ENCODE assay signal across 2 cellular contexts in the genomic region with DNA sequence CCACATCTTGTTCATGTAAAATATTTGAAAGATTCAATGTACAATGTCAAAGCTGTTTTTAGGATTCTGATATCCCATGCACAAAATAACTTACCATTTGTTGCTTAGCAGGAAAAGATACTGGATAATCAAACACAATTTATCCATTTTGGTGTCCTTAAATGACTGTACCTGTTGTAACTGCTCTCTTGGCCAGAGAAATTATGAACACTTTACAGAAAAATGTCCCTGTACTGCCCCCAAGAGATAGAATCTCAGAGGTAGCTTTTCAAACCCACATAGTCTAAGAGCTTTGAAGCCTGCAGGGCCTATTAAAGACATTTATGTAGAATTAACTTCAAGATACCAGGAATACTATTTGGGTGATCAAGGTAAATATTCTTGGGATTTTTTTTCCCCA.
TF ChIP-seq lines count a peak whose summit lies in the region.

No MANE protein-coding gene starts in this region.

TF ChIP-seq in K562, 482 proteins besides CTCF, POLR2A, EP300 and RAD21:
- TF ChIP-seq, protein P1, sequence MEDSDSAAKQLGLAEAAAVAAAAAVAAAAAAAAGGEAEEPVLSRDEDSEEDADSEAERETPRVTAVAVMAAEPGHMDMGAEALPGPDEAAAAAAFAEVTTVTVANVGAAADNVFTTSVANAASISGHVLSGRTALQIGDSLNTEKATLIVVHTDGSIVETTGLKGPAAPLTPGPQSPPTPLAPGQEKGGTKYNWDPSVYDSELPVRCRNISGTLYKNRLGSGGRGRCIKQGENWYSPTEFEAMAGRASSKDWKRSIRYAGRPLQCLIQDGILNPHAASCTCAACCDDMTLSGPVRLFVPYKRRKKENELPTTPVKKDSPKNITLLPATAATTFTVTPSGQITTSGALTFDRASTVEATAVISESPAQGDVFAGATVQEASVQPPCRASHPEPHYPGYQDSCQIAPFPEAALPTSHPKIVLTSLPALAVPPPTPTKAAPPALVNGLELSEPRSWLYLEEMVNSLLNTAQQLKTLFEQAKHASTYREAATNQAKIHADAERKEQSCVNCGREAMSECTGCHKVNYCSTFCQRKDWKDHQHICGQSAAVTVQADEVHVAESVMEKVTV (CRISPR knock-in tag; IDR thresholded peaks at IDR 0.05), result 0 out of 2 replicates have a peak, but pooled peaks have one; percentile 20
- TF ChIP-seq CHD4 (IDR thresholded peaks at IDR 0.05; ENCODE audit: insufficient read depth, insufficient replicate concordance, low read depth, low read length, poor library complexity, severe bottlenecking) (no peak), TBL1XR1 (IDR thresholded peaks at IDR 0.05; ENCODE audit: low read length in 2 of 2) (no peak), CC2D1A (IDR thresholded peaks at IDR 0.05) (no peak), ETV1 (tag; conservative IDR thresholded peaks at IDR 0.05; ENCODE audit: low read depth) (no peak), GTF2E2 (tag; IDR thresholded peaks at IDR 0.05) (no peak), U2AF1 (optimal IDR thresholded peaks at IDR 0.05; ENCODE audit: low read depth, low read length) (no peak), BRD9 (IDR thresholded peaks at IDR 0.05; ENCODE audit: low read depth, partially characterized antibody) (no peak)
- TF ChIP-seq, protein P2, sequence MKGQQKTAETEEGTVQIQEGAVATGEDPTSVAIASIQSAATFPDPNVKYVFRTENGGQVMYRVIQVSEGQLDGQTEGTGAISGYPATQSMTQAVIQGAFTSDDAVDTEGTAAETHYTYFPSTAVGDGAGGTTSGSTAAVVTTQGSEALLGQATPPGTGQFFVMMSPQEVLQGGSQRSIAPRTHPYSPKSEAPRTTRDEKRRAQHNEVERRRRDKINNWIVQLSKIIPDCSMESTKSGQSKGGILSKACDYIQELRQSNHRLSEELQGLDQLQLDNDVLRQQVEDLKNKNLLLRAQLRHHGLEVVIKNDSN (CRISPR knock-in tag; IDR thresholded peaks at IDR 0.05), result no peak
TF ChIP-seq in K562: peak in this region for 1.

TF ChIP-seq in HepG2, 621 proteins besides CTCF, POLR2A, EP300 and RAD21:
- TF ChIP-seq, protein P3, sequence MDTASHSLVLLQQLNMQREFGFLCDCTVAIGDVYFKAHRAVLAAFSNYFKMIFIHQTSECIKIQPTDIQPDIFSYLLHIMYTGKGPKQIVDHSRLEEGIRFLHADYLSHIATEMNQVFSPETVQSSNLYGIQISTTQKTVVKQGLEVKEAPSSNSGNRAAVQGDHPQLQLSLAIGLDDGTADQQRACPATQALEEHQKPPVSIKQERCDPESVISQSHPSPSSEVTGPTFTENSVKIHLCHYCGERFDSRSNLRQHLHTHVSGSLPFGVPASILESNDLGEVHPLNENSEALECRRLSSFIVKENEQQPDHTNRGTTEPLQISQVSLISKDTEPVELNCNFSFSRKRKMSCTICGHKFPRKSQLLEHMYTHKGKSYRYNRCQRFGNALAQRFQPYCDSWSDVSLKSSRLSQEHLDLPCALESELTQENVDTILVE (CRISPR knock-in tag; IDR thresholded peaks at IDR 0.05), result no peak
- peak; percentile 47 for TF ChIP-seq STAG1 (CRISPR knock-in tag; IDR thresholded peaks at IDR 0.05)
